In genomic region chr20:45374966-45375365, GRCh38 we compare ENCODE assay signal across 30 cellular contexts. TPM values are rescaled to one million over a fixed set of nuclear protein-coding genes. Genes with fewer than 3 reads are reported as not detected.
A peak's percentile ranks its signal among the peaks of the same experiment; 100 is the strongest.
DNase-seq lines count a peak whose midpoint lies in the region; ATAC-seq and TF ChIP-seq lines count a peak whose summit lies in the region.
"Had no signal": no experiment of that assay in that cellular context is flagged by ENCODE, and none has a peak within 500 bp of the region (broad histone marks: within the 10 kb centered on the region; RNA-seq: fewer than 3 reads in every experiment).

No MANE protein-coding gene starts in this region.

- intact Hi-C loops in CD4-positive, alpha-beta T cell (cut with DNase I, micrococcal nuclease) = loop anchor here in 1 of 2 experiments (1.0 to 5.0 kb wide), 3 partner anchors 36 to 482 kb away; partner anchors contain the start of genes ACOT8 and ZSWIM3

- no peaks in the 10 kb centered on the region; the same call in 1 of the 2 replicates for H3K27me3 ChIP-seq in BLaER1
- no peaks in the 10 kb centered on the region for H3K27me3 ChIP-seq in CD4-positive, alpha-beta T cell (ENCODE audit: control insufficient read depth, insufficient read depth, low read length)
- H3K27me3 ChIP-seq: SJCRH30 had no signal

- peaks cover 38% of the 10 kb centered on the region for H3K4me1 ChIP-seq in BLaER1
- H3K4me1 ChIP-seq: SJCRH30 had no signal

- no peak for DNase-seq in CD4-positive, alpha-beta T cell
- DNase-seq in central memory CD8-positive, alpha-beta T cell (ENCODE audit: low spot score in 2 of 2) = no peak
- DNase-seq in osteocyte (ENCODE audit: extremely low spot score, unreplicated experiment) = peak; percentile 80
- DNase-seq in NCI-H1105 (lab: John Stamatoyannopoulos, UW) = no peak
- no peak for DNase-seq in OCI-M2 (lab: John Stamatoyannopoulos, UW; ENCODE audit: unreplicated experiment)
- DNase-seq in activated CD8-positive, alpha-beta memory T cell treated with anti-CD3 and anti-CD28 coated beads, Interleukin-2, amount 50 U/mL, for 4 hours = no peak
- no peak for DNase-seq in NCI-H526 (lab: John Stamatoyannopoulos, UW)
- DNase-seq: C1 segment of cervical spinal cord; CD8-positive, alpha-beta memory T cell; DMS 273 treated with DMSO at 0.1 percent for 48 hours; DMS79; EL; GDM1; GOT3; HCEC 1CT; NCI-H1092; NCI-H1436 treated with DMSO at 0.1 percent for 48 hours; NCI-H1930; NCI-H2107; NCI-H446; NCI-H524 treated with DMSO at 0.1 percent for 48 hours; NCI-H82; NK-92 treated with Interleukin-12 subunit alpha and Interleukin-12 subunit beta, amount 100 ng/mL, for 24 hours; PC-9; SJCRH30 had no signal

- no peaks in the 10 kb centered on the region for H3K27me3 Mint-ChIP-seq in CD4-positive, alpha-beta T cell
- no peaks in the 10 kb centered on the region for H3K27me3 Mint-ChIP-seq in central memory CD8-positive, alpha-beta T cell
- H3K27me3 Mint-ChIP-seq in osteocyte (ENCODE audit: unreplicated experiment) = no peaks in the 10 kb centered on the region
- H3K27me3 Mint-ChIP-seq: CD8-positive, alpha-beta memory T cell had no signal

- H3K27ac Mint-ChIP-seq in CD4-positive, alpha-beta T cell = peak overlapping the region; percentile 96
- peak overlapping the region; percentile 74 for H3K27ac Mint-ChIP-seq in central memory CD8-positive, alpha-beta T cell (ENCODE audit: low read depth)
- no peak overlapping the region for H3K27ac Mint-ChIP-seq in osteocyte (ENCODE audit: unreplicated experiment)

- H3K9me3 ChIP-seq in BLaER1 = no peaks in the 10 kb centered on the region
- H3K9me3 ChIP-seq in CD4-positive, alpha-beta T cell (ENCODE audit: control insufficient read depth, low read length) = no peaks in the 10 kb centered on the region
- H3K9me3 ChIP-seq: SJCRH30 had no signal

- no peak for TF ChIP-seq CTCF in CD4-positive, alpha-beta T cell (IDR thresholded peaks at IDR 0.05)
- no peak for TF ChIP-seq CTCF in osteocyte (IDR thresholded peaks at IDR 0.05)

- POLR2A ChIA-PET in CD4-positive, alpha-beta T cell (lab: Charles Lee) = interaction anchor here (3.5 to 4.1 kb wide), 3 partner anchors 11 to 62 kb away, joined by 49 to 184 read pairs (median 89); partner anchors contain the start of genes DBNDD2 and SYS1

- no peak for ATAC-seq in CD4-positive, alpha-beta T cell (ENCODE audit: poor library complexity)
- ATAC-seq in central memory CD8-positive, alpha-beta T cell (replicated peaks; ENCODE audit: extremely low read depth, poor library complexity, severe bottlenecking) = no peak
- ATAC-seq: GM12878, Right ventricle myocardium inferior, SK-N-SH treated with all-trans-retinoic acid at 6 μM for 48 hours had no signal

- CTCF ChIA-PET in CD4-positive, alpha-beta T cell (lab: Charles Lee) = interaction anchor here (1.3 to 9.5 kb wide), 6 partner anchors 12 to 562 kb away, joined by 3 to 132 read pairs (median 31); partner anchors contain the start of genes PIGT and SYS1

- no peaks in the 10 kb centered on the region for H3K9me3 Mint-ChIP-seq in CD4-positive, alpha-beta T cell
- H3K9me3 Mint-ChIP-seq in central memory CD8-positive, alpha-beta T cell = no peaks in the 10 kb centered on the region
- no peaks in the 10 kb centered on the region for H3K9me3 Mint-ChIP-seq in osteocyte (ENCODE audit: unreplicated experiment)
- H3K9me3 Mint-ChIP-seq: CD8-positive, alpha-beta memory T cell had no signal

- H3K9ac ChIP-seq in BLaER1 = no peak overlapping the region

- peaks cover 37% of the 10 kb centered on the region for H3K4me1 Mint-ChIP-seq in CD4-positive, alpha-beta T cell (ENCODE audit: low read depth)
- peaks cover 37% of the 10 kb centered on the region for H3K4me1 Mint-ChIP-seq in central memory CD8-positive, alpha-beta T cell
- H3K4me1 Mint-ChIP-seq in osteocyte (ENCODE audit: unreplicated experiment) = peaks cover 5% of the 10 kb centered on the region

- no peak overlapping the region for H3K27ac ChIP-seq in BLaER1
- no peak overlapping the region for H3K27ac ChIP-seq in CD4-positive, alpha-beta T cell (ENCODE audit: low read depth, low read length)
- H3K27ac ChIP-seq: PC-9, SJCRH30 had no signal

- H3K4me2 ChIP-seq in BLaER1 = peak overlapping the region; percentile 76
- H3K4me2 ChIP-seq: PC-9 had no signal

- peaks cover 30% of the 10 kb centered on the region for H4K20me1 ChIP-seq in BLaER1

- no peak overlapping the region for H3K4me3 ChIP-seq in BLaER1
- H3K4me3 ChIP-seq: GM12878, PC-9, SJCRH30 had no signal

- H3K36me3 ChIP-seq in BLaER1 = no peaks in the 10 kb centered on the region

- H3K4me3 Mint-ChIP-seq in CD4-positive, alpha-beta T cell = no peak overlapping the region
- H3K4me3 Mint-ChIP-seq in central memory CD8-positive, alpha-beta T cell = no peak overlapping the region
- no peak overlapping the region for H3K4me3 Mint-ChIP-seq in osteocyte (ENCODE audit: unreplicated experiment)

- H3K36me3 Mint-ChIP-seq in CD4-positive, alpha-beta T cell (ENCODE audit: low read depth) = peaks cover 13% of the 10 kb centered on the region
- peaks cover 7% of the 10 kb centered on the region for H3K36me3 Mint-ChIP-seq in central memory CD8-positive, alpha-beta T cell (ENCODE audit: insufficient read depth)
- H3K36me3 Mint-ChIP-seq in osteocyte (ENCODE audit: unreplicated experiment) = no peaks in the 10 kb centered on the region

RNA-seq across cellular contexts. Expression of gene TP53TG5, which starts 3.2 kb away (rescaled TPM):
- under 1 TPM in 1 of 2 experiments, not detected in 1; 0.36 TPM for total RNA-seq in CD4-positive, alpha-beta T cell
- not detected in 2 replicates for total RNA-seq in osteocyte
- total RNA-seq: CD8-positive, alpha-beta memory T cell; GM12878; PC-9; RPMI7951; SJCRH30 had no signal

RNA-seq across cellular contexts. Expression of gene SYS1, which starts 12.0 kb away (rescaled TPM):
- 100 to 1,000 TPM in 1 of 2 experiments, 10 to 100 TPM in 1; 94.8 to 107 TPM for total RNA-seq in CD4-positive, alpha-beta T cell
- total RNA-seq in osteocyte = 23.7 and 23.8 TPM in 2 replicates

RNA-seq across cellular contexts. Expression of gene SDC4, which starts 26.7 kb away (rescaled TPM):
- total RNA-seq in CD4-positive, alpha-beta T cell = 1 to 10 TPM; 1.0 to 1.1 TPM
- 31.5 and 32.3 TPM in 2 replicates for total RNA-seq in osteocyte

RNA-seq across cellular contexts. Expression of gene DBNDD2, which starts 33.1 kb away (rescaled TPM):
- total RNA-seq in CD4-positive, alpha-beta T cell = 10 to 100 TPM; 13.2 to 15.7 TPM
- total RNA-seq in osteocyte = 37.4 and 37.7 TPM in 2 replicates

RNA-seq across cellular contexts. Expression of gene PIGT, which starts 41.0 kb away (rescaled TPM):
- 100 to 1,000 TPM; 157 to 163 TPM for total RNA-seq in CD4-positive, alpha-beta T cell
- total RNA-seq in osteocyte = 137 and 140 TPM in 2 replicates

Comparison
In these comparisons a context has a peak if more than half of its experiments do, and no peak if none do; other contexts are left out.
1. RNA of gene SDC4, which starts 26.7 kb away (total RNA-seq): 31.5 to 32.3 TPM in osteocyte; 1.0 to 1.1 TPM in CD4-positive, alpha-beta T cell; every median in the first group is over 10 times any median in the second.